Comparison of ENCODE assay signal across 9 cellular contexts in the genomic region with DNA sequence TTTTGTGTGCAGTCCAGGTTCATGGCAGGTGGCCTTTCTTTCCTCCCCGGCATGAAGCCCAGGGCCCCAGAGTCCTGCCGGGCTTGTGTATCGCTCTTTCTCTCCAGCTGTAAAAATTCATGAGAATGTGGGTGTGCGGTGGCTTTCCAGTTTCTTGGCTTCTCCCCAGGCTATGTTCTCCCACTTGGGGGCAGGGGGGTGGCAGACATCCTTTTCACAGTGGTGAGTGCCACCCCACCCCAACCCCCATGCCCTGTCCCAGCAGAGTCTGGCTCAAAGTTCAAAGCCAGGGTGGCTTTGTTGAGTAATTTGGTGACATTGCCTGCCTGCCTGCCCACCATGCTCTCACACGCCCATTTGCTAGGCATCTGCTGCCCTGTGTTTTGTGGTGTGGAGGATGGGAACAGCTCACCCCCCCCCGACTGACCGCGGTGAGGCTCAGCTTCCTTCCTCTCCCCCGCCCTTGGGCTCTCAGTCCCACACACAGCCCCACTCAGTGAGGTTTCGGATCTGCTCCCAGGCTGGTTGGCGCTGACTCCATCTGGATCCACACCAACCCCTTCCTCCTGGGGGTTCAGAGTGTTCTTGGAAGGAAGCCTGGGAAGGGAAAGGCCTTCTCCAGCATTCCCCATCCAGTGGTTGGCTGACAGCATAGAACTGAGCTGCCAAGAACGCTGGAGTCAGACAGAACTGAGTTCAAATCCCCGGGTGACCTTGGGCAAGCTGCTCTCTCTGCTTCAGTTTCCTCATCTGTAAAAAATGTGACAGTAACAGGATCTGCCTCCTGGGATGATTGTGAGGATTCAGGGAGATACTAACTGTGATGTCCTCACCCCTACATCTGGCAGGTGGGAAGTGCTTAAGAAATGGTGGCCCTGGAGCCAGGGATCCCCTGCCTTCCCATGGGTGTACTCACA. TPM values are rescaled to one million over a fixed set of nuclear protein-coding genes. Genes with fewer than 3 reads are reported as not detected.
A peak's percentile ranks its signal among the peaks of the same experiment; 100 is the strongest.
DNase-seq lines count a peak whose midpoint lies in the region; ATAC-seq and TF ChIP-seq lines count a peak whose summit lies in the region.
"Had no signal": no experiment of that assay in that cellular context is flagged by ENCODE, and none has a peak within 500 bp of the region (broad histone marks: within the 10 kb centered on the region; RNA-seq: fewer than 3 reads in every experiment).

No MANE protein-coding gene starts in this region.

- H3K9me3 Mint-ChIP-seq in HFFc6 = no peaks in the 10 kb centered on the region
- H3K9me3 Mint-ChIP-seq: activated T-cell treated with anti-CD3 and anti-CD28 coated beads, Interleukin-2, amount 50 U/mL, for 4 hours had no signal

- no peaks in the 10 kb centered on the region for H3K9me3 ChIP-seq in colonic mucosa
- H3K9me3 ChIP-seq in right lobe of liver = no peaks in the 10 kb centered on the region

- H3K4me1 ChIP-seq in colonic mucosa (peaks cover 28% of the 10 kb centered on the region), right lobe of liver (peaks cover 0 to 65% (median 27%) of the 10 kb centered on the region in 4 donors)

- TF ChIP-seq CTCF in HFFc6 (IDR thresholded peaks at IDR 0.05) = no peak
- TF ChIP-seq CTCF in colonic mucosa (IDR thresholded peaks at IDR 0.05) = no peak
- no peak for TF ChIP-seq CTCF in right lobe of liver (IDR thresholded peaks at IDR 0.05)

- no peaks in the 10 kb centered on the region for H3K36me3 ChIP-seq in colonic mucosa
- H3K36me3 ChIP-seq in right lobe of liver = no peaks in the 10 kb centered on the region

- H3K36me3 Mint-ChIP-seq in HFFc6 (ENCODE audit: low read depth) = peaks cover 4% of the 10 kb centered on the region

- TF ChIP-seq POLR2A in GM18505 (IDR thresholded peaks at IDR 0.05; ENCODE audit: borderline replicate concordance, extremely low read depth, insufficient read depth, insufficient read length) = peak; percentile 30
- TF ChIP-seq POLR2A in right lobe of liver (IDR thresholded peaks at IDR 0.05) = peak; percentile 14

- no peaks in the 10 kb centered on the region for H3K27me3 ChIP-seq in colonic mucosa
- no peaks in the 10 kb centered on the region for H3K27me3 ChIP-seq in right lobe of liver

- no peaks in the 10 kb centered on the region for H3K27me3 Mint-ChIP-seq in HFFc6 (ENCODE audit: insufficient read depth)

- peak overlapping the region in 1 of 2 donors; percentile 66 for H3K9ac ChIP-seq in colonic mucosa (ENCODE audit: low read depth in 2 of 2, low read length in 2 of 2)

- peak overlapping the region; percentile 93 for H3K27ac Mint-ChIP-seq in HFFc6

- ATAC-seq in GM18505 (IDR thresholded peaks at IDR 0.05; ENCODE audit: unreplicated experiment) (peak; percentile 42), right lobe of liver (peak; percentile 73 to 89 (median 79))

- peaks cover 73% of the 10 kb centered on the region for H3K4me1 Mint-ChIP-seq in HFFc6 (ENCODE audit: low read depth)

- peak overlapping the region; percentile 56 for H3K27ac ChIP-seq in colonic mucosa
- H3K27ac ChIP-seq in right lobe of liver = peak overlapping the region; percentile 55 to 77 (median 65)

- intact Hi-C loops in colonic mucosa (cut with DNase I) (no loop called here), right lobe of liver (cut with DNase I) (no loop called here)

- peak overlapping the region; percentile 83 for H3K4me3 Mint-ChIP-seq in HFFc6

- DNase-seq in HFFc6 (peak; percentile 92), NOMO-1 treated with dmso at 0.1 percent for 144 hours (lab: John Stamatoyannopoulos, UW; ENCODE audit: unreplicated experiment) (peak; percentile 43), colonic mucosa (peak; percentile 79), right lobe of liver (peak; percentile 83 to 96 (median 90)), stromal cell of bone marrow (ENCODE audit: low read depth) (peak; percentile 100), SW 1271 (lab: John Stamatoyannopoulos, UW) (no peak)
- no peak for DNase-seq in stimulated activated CD4-positive, alpha-beta T cell treated with anti-CD3 and anti-CD28 coated beads, Interleukin-1b, Interleukin-23, amount 100 ng/mL, for 48 hours
- DNase-seq: activated T-cell treated with anti-CD3 and anti-CD28 coated beads, Interleukin-2, amount 50 U/mL, for 4 hours had no signal

- H3K4me3 ChIP-seq in colonic mucosa (no peak overlapping the region), right lobe of liver (peak overlapping the region in 2 of 3 donors; percentile 3 to 39)

- 0% methylated on average over 1 of the region's 13 CpGs for WGBS in right lobe of liver (ENCODE audit: insufficient coverage, low coverage, low lambda C conversion rate, missing lambda C conversion rate)

RNA-seq across cellular contexts. Expression of gene CHD9, which starts 36.1 kb away (rescaled TPM):
- 10 to 100 TPM; 39.7 to 48.8 (median 45.7) TPM for total RNA-seq in HFFc6 (2021; fragmentation: NEBNext Ultra II Directional; extraction: Animal tissue kit (Norgen Biotek cat#: 25700))
- 10 to 100 TPM; 39.2 to 66.1 TPM for total RNA-seq in colonic mucosa
- 10 to 100 TPM; 19.8 to 44.3 (median 30.2) TPM for total RNA-seq in right lobe of liver

RNA-seq across cellular contexts. Expression of gene CHD9NB, which starts 38.2 kb away (rescaled TPM):
- 1 to 10 TPM; 2.1 to 4.0 (median 3.1) TPM for total RNA-seq in HFFc6 (2021; fragmentation: NEBNext Ultra II Directional; extraction: Animal tissue kit (Norgen Biotek cat#: 25700))
- 1 to 10 TPM; 2.5 to 5.6 TPM for total RNA-seq in colonic mucosa
- total RNA-seq in right lobe of liver = under 1 TPM in 4 of 6 experiments, not detected in 2; 0.25 to 0.59 (median 0.39) TPM
- total RNA-seq: activated T-cell treated with anti-CD3 and anti-CD28 coated beads, Interleukin-2, amount 50 U/mL, for 4 hours had no signal

Comparison
In these comparisons a context has a peak if more than half of its experiments do, and no peak if none do; other contexts are left out.
1. DNase-seq: peak in HFFc6 (single experiment), NOMO-1 treated with dmso at 0.1 percent for 144 hours (single experiment), colonic mucosa (single experiment), right lobe of liver (3 of 3) and stromal cell of bone marrow (single experiment); none in SW 1271 (0 of 2) and stimulated activated CD4-positive, alpha-beta T cell treated with anti-CD3 and anti-CD28 coated beads, Interleukin-1b, Interleukin-23, amount 100 ng/mL, for 48 hours (single experiment).